ENCODE assay signal across 23 cellular contexts in the genomic region with DNA sequence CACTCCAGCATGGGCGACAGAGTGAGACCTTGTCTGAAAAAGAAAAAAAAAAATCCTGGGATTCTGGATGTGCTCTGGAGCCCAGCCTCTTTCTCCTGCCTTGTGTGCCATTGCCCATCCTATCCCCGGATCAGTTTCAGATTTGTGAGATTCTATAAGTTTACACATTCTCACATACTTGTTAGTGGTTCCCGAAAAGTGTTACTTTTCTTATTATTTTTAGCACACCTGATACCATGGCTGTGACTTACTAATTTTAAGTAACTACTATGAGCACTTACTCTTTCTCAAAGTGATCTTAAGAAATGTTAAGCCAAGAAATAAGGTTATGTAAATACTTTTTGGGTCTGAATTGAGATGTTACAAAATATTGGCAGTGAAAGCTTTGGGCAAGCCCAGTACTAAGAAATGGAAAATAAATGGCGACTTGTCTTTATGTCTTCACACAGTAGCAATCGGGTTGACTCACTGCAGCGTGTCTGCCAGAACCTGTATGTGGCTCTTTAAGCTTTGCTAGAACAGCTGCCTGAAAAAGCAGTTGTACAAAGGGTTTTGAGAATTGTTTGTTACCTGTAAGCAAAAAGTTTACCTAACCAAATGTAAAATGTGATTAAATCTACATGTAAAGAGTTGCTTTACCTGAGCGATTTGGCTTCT.
DNase-seq lines count a peak whose midpoint lies in the region; ATAC-seq and TF ChIP-seq lines count a peak whose summit lies in the region.
"Had no signal": no experiment of that assay in that cellular context is flagged by ENCODE, and none has a peak within 500 bp of the region (broad histone marks: within the 10 kb centered on the region; RNA-seq: fewer than 3 reads in every experiment).

No MANE protein-coding gene starts in this region.

- no peaks in the 10 kb centered on the region for H3K79me2 ChIP-seq in fibroblast of lung (ENCODE audit: control insufficient read depth, insufficient read depth, low read length)

- WGBS in tibial nerve, 2 donors: 81 to 92% methylated on average over 7 of the region's 7 CpGs

- TF ChIP-seq CTCF in fibroblast of lung (conservative IDR thresholded peaks at IDR 0.05 in 1 of 2, IDR thresholded peaks at IDR 0.05 in 1 of 2; ENCODE audit: low read depth in 1 of 2, low read length in 2 of 2) (no peak), tibial nerve (IDR thresholded peaks at IDR 0.05) (no peak)

- no peaks in the 10 kb centered on the region for H3K27me3 Mint-ChIP-seq in CD4-positive, alpha-beta memory T cell
- H3K27me3 Mint-ChIP-seq: stimulated activated naive CD8-positive, alpha-beta T cell treated with anti-CD3 and anti-CD28 coated beads, Interleukin-15, amount 100 ng/mL, for 72 hours had no signal

- no peak for DNase-seq in CD4-positive, alpha-beta memory T cell
- DNase-seq in amniotic epithelial cell (ENCODE audit: low read depth): peak; percentile 22
- peak; percentile 37 to 53 for DNase-seq in fibroblast of lung (ENCODE audit: low read depth in 2 of 2)
- DNase-seq in sciatic nerve (ENCODE audit: low spot score): no peak
- DNase-seq in NCI-H524 (lab: John Stamatoyannopoulos, UW): no peak
- no peak for DNase-seq in HK-2 (ENCODE audit: unreplicated experiment)
- DNase-seq in tibial nerve (ENCODE audit: low spot score in 2 of 2): no peak
- DNase-seq: activated CD8-positive, alpha-beta memory T cell treated with anti-CD3 and anti-CD28 coated beads, Interleukin-2, amount 50 U/mL, for 4 hours; activated effector memory CD4-positive, alpha-beta T cell treated with Interleukin-2 at 50 U/mL for 16 hours; amniotic stem cell; dorsolateral prefrontal cortex; erythroblast; GDM1; GM23248; NCI-H1694; NCI-H82; SHP77; spleen; stimulated activated CD4-positive, alpha-beta T cell treated with anti-CD3 and anti-CD28 coated beads, Interleukin-4, amount 100 ng/mL, for 24 hours; stimulated activated naive CD8-positive, alpha-beta T cell treated with anti-CD3 and anti-CD28 coated beads, Interleukin-15, amount 100 ng/mL, for 72 hours had no signal

- H3K4me2 ChIP-seq in fibroblast of lung (ENCODE audit: extremely low read depth, insufficient read depth, low read length): no peak overlapping the region

- POLR2A ChIA-PET in CD4-positive, alpha-beta memory T cell (lab: Charles Lee; ENCODE audit: partially characterized antibody): interaction anchor here (4.6 to 4.9 kb wide), 2 partner anchors 96 to 166 kb away, joined by 33 to 38 read pairs; a partner anchor contains a TSS

- no peaks in the 10 kb centered on the region for H3K36me3 ChIP-seq in CD4-positive, alpha-beta memory T cell (ENCODE audit: insufficient read depth, low read length)
- H3K36me3 ChIP-seq in fibroblast of lung (ENCODE audit: control insufficient read depth, insufficient read depth, low read length): no peaks in the 10 kb centered on the region
- peaks cover 0 to 24% (median 0%) of the 10 kb centered on the region in 3 donors for H3K36me3 ChIP-seq in tibial nerve
- H3K36me3 ChIP-seq: cardiac muscle cell had no signal

- no peak overlapping the region for H2AFZ ChIP-seq in fibroblast of lung (ENCODE audit: low read length)
- H2AFZ ChIP-seq: GM23248 had no signal

- peaks cover 50 to 70% (median 61%) of the 10 kb centered on the region in 4 donors for H3K4me1 Mint-ChIP-seq in CD4-positive, alpha-beta memory T cell

- H3K4me3 Mint-ChIP-seq in CD4-positive, alpha-beta memory T cell: no peak overlapping the region
- H3K4me3 Mint-ChIP-seq: CD14-positive monocyte; stimulated activated naive CD8-positive, alpha-beta T cell treated with anti-CD3 and anti-CD28 coated beads, Interleukin-15, amount 100 ng/mL, for 72 hours had no signal

- H3K9ac ChIP-seq in fibroblast of lung (ENCODE audit: insufficient read depth, low read length): no peak overlapping the region
- H3K9ac ChIP-seq: GM23248 had no signal

- H3K36me3 Mint-ChIP-seq in CD4-positive, alpha-beta memory T cell: peaks cover 14 to 26% of the 10 kb centered on the region in 2 donors

- H3K9me3 ChIP-seq in CD4-positive, alpha-beta memory T cell (ENCODE audit: control insufficient read depth in 1 of 2, low read length in 2 of 2): no peaks in the 10 kb centered on the region
- H3K9me3 ChIP-seq in fibroblast of lung (ENCODE audit: control insufficient read depth, insufficient read depth, low read depth, low read length) (no peaks in the 10 kb centered on the region), tibial nerve (no peaks in the 10 kb centered on the region)
- H3K9me3 ChIP-seq: spleen had no signal

- H3K9me3 Mint-ChIP-seq in CD4-positive, alpha-beta memory T cell: peaks cover 0 to 2% (median 0%) of the 10 kb centered on the region in 8 donors
- H3K9me3 Mint-ChIP-seq: CD14-positive monocyte; stimulated activated naive CD8-positive, alpha-beta T cell treated with anti-CD3 and anti-CD28 coated beads, Interleukin-15, amount 100 ng/mL, for 72 hours had no signal

- H3K4me1 ChIP-seq in CD4-positive, alpha-beta memory T cell (ENCODE audit: insufficient read depth, low read length): peaks cover 53% of the 10 kb centered on the region
- H3K4me1 ChIP-seq in fibroblast of lung (ENCODE audit: control insufficient read depth, extremely low read depth, insufficient read depth, low read length): peaks cover 10% of the 10 kb centered on the region
- peaks cover 0 to 47% (median 5%) of the 10 kb centered on the region in 4 donors for H3K4me1 ChIP-seq in tibial nerve

- CTCF ChIA-PET in CD4-positive, alpha-beta memory T cell (lab: Charles Lee; ENCODE audit: partially characterized antibody): interaction anchor here (1.6 to 5.1 kb wide), 3 partner anchors 9 to 178 kb away, joined by 5 to 31 read pairs (median 9); a partner anchor contains a TSS

- no peaks in the 10 kb centered on the region for H4K20me1 ChIP-seq in fibroblast of lung (ENCODE audit: control insufficient read depth, extremely low read depth, insufficient read depth, low read length)

- no peak for TF ChIP-seq POLR2A in tibial nerve (IDR thresholded peaks at IDR 0.05)

- TF ChIP-seq EP300 in tibial nerve (IDR thresholded peaks at IDR 0.05): no peak

- H3K27ac Mint-ChIP-seq in CD4-positive, alpha-beta memory T cell: peak overlapping the region; percentile 91 to 97 (median 96)
- H3K27ac Mint-ChIP-seq: stimulated activated naive CD8-positive, alpha-beta T cell treated with anti-CD3 and anti-CD28 coated beads, Interleukin-15, amount 100 ng/mL, for 72 hours had no signal

- no peaks in the 10 kb centered on the region for H3K27me3 ChIP-seq in CD4-positive, alpha-beta memory T cell (ENCODE audit: insufficient read depth, low read length)
- H3K27me3 ChIP-seq in fibroblast of lung (ENCODE audit: control insufficient read depth, insufficient read depth, low read length) (no peaks in the 10 kb centered on the region), tibial nerve (no peaks in the 10 kb centered on the region)
- H3K27me3 ChIP-seq: cardiac muscle cell, dorsolateral prefrontal cortex, spleen had no signal

- no peak overlapping the region for H3K4me3 ChIP-seq in CD4-positive, alpha-beta memory T cell (ENCODE audit: low read length in 2 of 2)
- no peak overlapping the region for H3K4me3 ChIP-seq in fibroblast of lung (replicated peaks in 1 of 4; ENCODE audit: control extremely low read depth in 1 of 4, insufficient read depth in 1 of 4, low read depth in 3 of 4, low read length in 4 of 4)
- H3K4me3 ChIP-seq in tibial nerve: no peak overlapping the region
- H3K4me3 ChIP-seq: cardiac muscle cell, dorsolateral prefrontal cortex, GM23248, spleen had no signal

- H3K27ac ChIP-seq in CD4-positive, alpha-beta memory T cell (ENCODE audit: low read depth, low read length): peak overlapping the region; percentile 39
- H3K27ac ChIP-seq in fibroblast of lung (ENCODE audit: insufficient read depth, low read length): no peak overlapping the region
- peak overlapping the region in 1 of 4 donors; percentile 9 for H3K27ac ChIP-seq in tibial nerve
- H3K27ac ChIP-seq: cardiac muscle cell, GM23248, spleen had no signal

- ATAC-seq in sciatic nerve (peak; percentile 56), HG03432 (IDR thresholded peaks at IDR 0.05; ENCODE audit: unreplicated experiment) (no peak)
- ATAC-seq: stimulated activated naive CD8-positive, alpha-beta T cell treated with anti-CD3 and anti-CD28 coated beads, Interleukin-15, amount 100 ng/mL, for 72 hours had no signal

- intact Hi-C loops in CD4-positive, alpha-beta memory T cell (cut with micrococcal nuclease): loop anchor here (2.0 kb wide), 2 partner anchors 27 to 167 kb away; a partner anchor contains a TSS
- intact Hi-C loops in sciatic nerve (cut with DNase I): no loop called here

Comparison
In these comparisons a context has a peak if more than half of its experiments do, and no peak if none do; other contexts are left out.
1. DNase-seq: peak in amniotic epithelial cell (single experiment) and fibroblast of lung (2 of 2); none in CD4-positive, alpha-beta memory T cell (0 of 5), sciatic nerve (single experiment), NCI-H524 (0 of 2), HK-2 (single experiment) and tibial nerve (0 of 2).